1 cellular context compared by ENCODE assay signal in the genomic region with DNA sequence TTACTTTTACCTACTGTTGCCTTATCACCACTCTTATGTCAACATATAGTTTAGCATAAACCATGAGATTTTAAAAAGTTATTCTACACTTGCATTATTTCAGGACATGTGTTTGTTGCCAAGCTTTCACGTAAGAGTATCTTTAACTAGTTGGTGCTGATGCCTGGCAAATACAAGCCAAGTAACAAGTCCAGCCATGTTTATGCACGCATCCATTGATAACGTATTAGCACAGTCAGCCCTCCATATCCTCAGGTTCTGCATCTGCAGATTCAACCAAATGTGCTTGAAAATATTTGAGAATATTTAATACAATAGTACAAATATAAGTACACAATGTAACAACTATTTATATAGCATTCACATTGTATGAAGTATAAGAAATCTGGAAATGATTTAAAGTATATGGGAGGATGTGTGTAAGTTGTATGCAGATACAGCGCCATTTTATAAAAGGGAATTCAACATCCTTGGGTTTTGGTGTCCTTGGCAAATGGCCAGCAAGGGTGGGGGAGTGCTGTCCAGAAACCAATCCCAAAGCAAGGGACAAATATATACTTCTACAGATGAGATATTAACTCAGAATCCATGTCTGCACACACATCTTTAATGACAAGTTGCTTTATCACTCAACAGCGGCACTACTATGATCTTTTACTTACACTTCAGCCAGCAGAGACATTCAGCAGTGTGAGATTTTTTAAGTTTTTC.
TF ChIP-seq lines count a peak whose summit lies in the region.

No MANE protein-coding gene starts in this region.

TF ChIP-seq in A549, 52 proteins besides CTCF, POLR2A, EP300 and RAD21:
- TF ChIP-seq HOXA7 (CRISPR knock-in tag; IDR thresholded peaks at IDR 0.05) (0 out of 2 replicates have a peak, but pooled peaks have one; percentile 11), NR3C1 (IDR thresholded peaks at IDR 0.05) (no peak), JUN (IDR thresholded peaks at IDR 0.05) (no peak; a peak in 1 of 5 replicates), POLR2AphosphoS2 (conservative IDR thresholded peaks at IDR 0.05; ENCODE audit: low read length) (0 out of 2 replicates have a peak, but pooled peaks have one; percentile 75)
TF ChIP-seq in A549: peak in this region for 2.
